ENCODE assay signal across 32 cellular contexts in genomic region chrX:2345562-2345961, GRCh38.
"Had no signal": no experiment of that assay in that cellular context is flagged by ENCODE, and none has a peak within 500 bp of the region (broad histone marks: within the 10 kb centered on the region; RNA-seq: fewer than 3 reads in every experiment).

No MANE protein-coding gene starts in this region.

- H3K36me3 ChIP-seq: ascending aorta, cardiac muscle cell had no signal

- H3K4me3 Mint-ChIP-seq: activated B cell treated with CpG ODN at 0.5 μM for 24 hours; activated CD4-positive, alpha-beta memory T cell treated with anti-CD3 and anti-CD28 coated beads, Interleukin-2, amount 10 ng/mL, durations not matched to agents 7 days and 5 days; activated CD4-positive, alpha-beta T cell treated with anti-CD3 and anti-CD28 coated beads, Interleukin-2, amount 10 ng/mL, durations not matched to agents 24 days and 14 days; activated CD8-positive, alpha-beta memory T cell treated with anti-CD3 and anti-CD28 coated beads, Interleukin-2, amount 10 ng/mL, durations not matched to agents 7 days and 5 days; activated naive CD4-positive, alpha-beta T cell treated with anti-CD3 and anti-CD28 coated beads, Interleukin-2, amount 10 ng/mL, durations not matched to agents 7 days and 5 days; activated naive CD4-positive, alpha-beta T cell treated with anti-CD3 and anti-CD28 coated beads, Interleukin-2, amount 50 U/mL, for 24 hours; activated naive CD8-positive, alpha-beta T cell; activated naive CD8-positive, alpha-beta T cell treated with anti-CD3 and anti-CD28 coated beads, Interleukin-2, amount 10 ng/mL, durations not matched to agents 7 days and 5 days; activated naive CD8-positive, alpha-beta T cell treated with anti-CD3 and anti-CD28 coated beads, Interleukin-2, amount 50 U/mL, for 24 hours; activated T-cell treated with anti-CD3 and anti-CD28 coated beads, Interleukin-2, amount 50 U/mL, for 24 hours; brain; central memory CD8-positive, alpha-beta T cell; T-helper 1 cell treated with Interleukin-12 subunit alpha and Interleukin-12 subunit beta and Interleukin-4 antibody, amounts not matched to agents 30 μg/mL and 1 μg/mL, for 36 hours; T-helper 2 cell treated with Interferon-gamma antibody and Interleukin-4, amounts not matched to agents 5 μg/mL and 100 μg/mL, for 36 hours had no signal

- H3K27me3 Mint-ChIP-seq: activated B cell treated with CpG ODN at 0.5 μM for 24 hours; activated CD4-positive, alpha-beta memory T cell treated with anti-CD3 and anti-CD28 coated beads, Interleukin-2, amount 10 ng/mL, durations not matched to agents 7 days and 5 days; activated CD4-positive, alpha-beta T cell treated with anti-CD3 and anti-CD28 coated beads, Interleukin-2, amount 10 ng/mL, durations not matched to agents 24 days and 14 days; activated CD8-positive, alpha-beta memory T cell treated with anti-CD3 and anti-CD28 coated beads, Interleukin-2, amount 10 ng/mL, durations not matched to agents 7 days and 5 days; activated naive CD4-positive, alpha-beta T cell treated with anti-CD3 and anti-CD28 coated beads, Interleukin-2, amount 10 ng/mL, durations not matched to agents 7 days and 5 days; activated naive CD4-positive, alpha-beta T cell treated with anti-CD3 and anti-CD28 coated beads, Interleukin-2, amount 50 U/mL, for 24 hours; activated naive CD8-positive, alpha-beta T cell; activated naive CD8-positive, alpha-beta T cell treated with anti-CD3 and anti-CD28 coated beads, Interleukin-2, amount 10 ng/mL, durations not matched to agents 7 days and 5 days; activated naive CD8-positive, alpha-beta T cell treated with anti-CD3 and anti-CD28 coated beads, Interleukin-2, amount 50 U/mL, for 24 hours; activated T-cell treated with anti-CD3 and anti-CD28 coated beads, Interleukin-2, amount 50 U/mL, for 24 hours; brain; central memory CD8-positive, alpha-beta T cell had no signal

- H3K4me3 ChIP-seq: ascending aorta, cardiac muscle cell had no signal

- H3K27ac ChIP-seq: ascending aorta, cardiac muscle cell, VCaP had no signal

- H3K27ac Mint-ChIP-seq: activated B cell treated with CpG ODN at 0.5 μM for 24 hours; activated CD4-positive, alpha-beta memory T cell treated with anti-CD3 and anti-CD28 coated beads, Interleukin-2, amount 10 ng/mL, durations not matched to agents 7 days and 5 days; activated CD4-positive, alpha-beta T cell treated with anti-CD3 and anti-CD28 coated beads, Interleukin-2, amount 10 ng/mL, durations not matched to agents 24 days and 14 days; activated CD8-positive, alpha-beta memory T cell treated with anti-CD3 and anti-CD28 coated beads, Interleukin-2, amount 10 ng/mL, durations not matched to agents 7 days and 5 days; activated naive CD4-positive, alpha-beta T cell treated with anti-CD3 and anti-CD28 coated beads, Interleukin-2, amount 10 ng/mL, durations not matched to agents 7 days and 5 days; activated naive CD4-positive, alpha-beta T cell treated with anti-CD3 and anti-CD28 coated beads, Interleukin-2, amount 50 U/mL, for 24 hours; activated naive CD8-positive, alpha-beta T cell; activated naive CD8-positive, alpha-beta T cell treated with anti-CD3 and anti-CD28 coated beads, Interleukin-2, amount 10 ng/mL, durations not matched to agents 7 days and 5 days; activated naive CD8-positive, alpha-beta T cell treated with anti-CD3 and anti-CD28 coated beads, Interleukin-2, amount 50 U/mL, for 24 hours; activated T-cell treated with anti-CD3 and anti-CD28 coated beads, Interleukin-2, amount 50 U/mL, for 24 hours; activated T-helper 2 cell treated with anti-CD3 and anti-CD28 coated beads, Interferon-gamma antibody, Interleukin-2, Interleukin-4, amounts not matched to agents 10 μg/mL and 5 μg/mL and 100 μg/mL, durations not matched to agents 14 hours and 24 hours and 36 hours; brain; T-helper 1 cell treated with Interleukin-12 subunit alpha and Interleukin-12 subunit beta and Interleukin-4 antibody, amounts not matched to agents 30 μg/mL and 1 μg/mL, for 36 hours; T-helper 2 cell treated with Interferon-gamma antibody and Interleukin-4, amounts not matched to agents 5 μg/mL and 100 μg/mL, for 36 hours had no signal

- H3K4me1 ChIP-seq: ascending aorta had no signal

- DNase-seq: activated B cell treated with CpG ODN at 0.5 μM for 24 hours; activated CD4-positive, alpha-beta memory T cell treated with anti-CD3 and anti-CD28 coated beads, Interleukin-2, amount 10 ng/mL, durations not matched to agents 7 days and 5 days; activated CD4-positive, alpha-beta T cell treated with anti-CD3 and anti-CD28 coated beads for 4 hours; activated CD4-positive, alpha-beta T cell treated with anti-CD3 and anti-CD28 coated beads, Interleukin-2, amount 10 ng/mL, durations not matched to agents 24 days and 14 days; activated CD4-positive, alpha-beta T cell treated with anti-CD3 and anti-CD28 coated beads, Interleukin-2, amount 50 U/mL, for 48 hours; activated CD4-positive, CD25-positive, alpha-beta regulatory T cell treated with anti-CD3 and anti-CD28 coated beads, Interleukin-2, amount 50 U/mL, for 72 hours; activated CD8-positive, alpha-beta memory T cell treated with anti-CD3 and anti-CD28 coated beads for 24 hours; activated CD8-positive, alpha-beta memory T cell treated with anti-CD3 and anti-CD28 coated beads, Interleukin-2, amount 10 ng/mL, durations not matched to agents 7 days and 5 days; activated CD8-positive, alpha-beta memory T cell treated with anti-CD3 and anti-CD28 coated beads, Interleukin-2, amount 50 U/mL, for 48 hours; activated effector memory CD4-positive, alpha-beta T cell treated with Interleukin-2 at 50 U/mL for 16 hours; activated gamma-delta T cell; activated naive CD4-positive, alpha-beta T cell treated with anti-CD3 and anti-CD28 coated beads, Interleukin-2, amount 10 ng/mL, durations not matched to agents 7 days and 5 days; activated naive CD8-positive, alpha-beta T cell treated with anti-CD3 and anti-CD28 coated beads, Interleukin-2, amount 10 ng/mL, durations not matched to agents 7 days and 5 days; activated naive CD8-positive, alpha-beta T cell treated with anti-CD3 and anti-CD28 coated beads, Interleukin-2, amount 50 U/mL, for 24 hours; activated T-cell treated with anti-CD3 and anti-CD28 coated beads, Interleukin-2, amount 50 U/mL, for 24 hours; activated T-cell treated with anti-CD3 and anti-CD28 coated beads, Interleukin-2, amount 50 U/mL, for 48 hours; amygdala; anterior cingulate cortex; caudate nucleus; T-helper 1 cell; T-helper 2 cell; T-helper 9 cell had no signal

- H3K9me3 ChIP-seq: ascending aorta had no signal

- H3K4me1 Mint-ChIP-seq: activated CD4-positive, alpha-beta memory T cell treated with anti-CD3 and anti-CD28 coated beads, Interleukin-2, amount 10 ng/mL, durations not matched to agents 7 days and 5 days; activated CD4-positive, alpha-beta T cell treated with anti-CD3 and anti-CD28 coated beads, Interleukin-2, amount 10 ng/mL, durations not matched to agents 24 days and 14 days; activated CD8-positive, alpha-beta memory T cell treated with anti-CD3 and anti-CD28 coated beads, Interleukin-2, amount 10 ng/mL, durations not matched to agents 7 days and 5 days; activated naive CD4-positive, alpha-beta T cell treated with anti-CD3 and anti-CD28 coated beads, Interleukin-2, amount 10 ng/mL, durations not matched to agents 7 days and 5 days; activated naive CD4-positive, alpha-beta T cell treated with anti-CD3 and anti-CD28 coated beads, Interleukin-2, amount 50 U/mL, for 24 hours; activated naive CD8-positive, alpha-beta T cell treated with anti-CD3 and anti-CD28 coated beads, Interleukin-2, amount 10 ng/mL, durations not matched to agents 7 days and 5 days; activated naive CD8-positive, alpha-beta T cell treated with anti-CD3 and anti-CD28 coated beads, Interleukin-2, amount 50 U/mL, for 24 hours; central memory CD8-positive, alpha-beta T cell had no signal

- H3K27me3 ChIP-seq: ascending aorta, cardiac muscle cell had no signal
